ENCODE assay signal across 14 cellular contexts in genomic region chr22:41597635-41597953, GRCh38. TPM values are rescaled to one million over a fixed set of nuclear protein-coding genes. Genes with fewer than 3 reads are reported as not detected.
A peak's percentile ranks its signal among the peaks of the same experiment; 100 is the strongest.
DNase-seq lines count a peak whose midpoint lies in the region; ATAC-seq lines count a peak whose summit lies in the region.
"Had no signal": no experiment of that assay in that cellular context is flagged by ENCODE, and none has a peak within 500 bp of the region (broad histone marks: within the 10 kb centered on the region; RNA-seq: fewer than 3 reads in every experiment).

No MANE protein-coding gene starts in this region.

- no peak overlapping the region for H3K4me3 ChIP-seq in esophagus (ENCODE audit: low read depth in 1 of 2, low read length in 2 of 2)
- H3K4me3 ChIP-seq: gastroesophageal sphincter, smooth muscle cell had no signal

- H3K4me1 ChIP-seq in esophagus (ENCODE audit: control insufficient read depth in 2 of 2, insufficient read depth in 2 of 2, low read length in 1 of 2), result peaks cover 0 to 19% of the 10 kb centered on the region in 2 donors
- H3K4me1 ChIP-seq: Caco-2 had no signal

- peak overlapping the region; percentile 88 to 94 for H3K27ac ChIP-seq in esophagus (ENCODE audit: low read depth in 2 of 2, low read length in 1 of 2)
- peak overlapping the region; percentile 53 for H3K27ac ChIP-seq in substantia nigra (ENCODE audit: low read depth, low read length, poor library complexity, severe bottlenecking)

- H3K36me3 ChIP-seq in esophagus (ENCODE audit: control insufficient read depth in 2 of 2, insufficient read depth in 2 of 2, low read length in 1 of 2), result peaks cover under 1 to 11% of the 10 kb centered on the region in 2 donors

- no peaks in the 10 kb centered on the region for H3K9me3 Mint-ChIP-seq in activated T-cell treated with anti-CD3 and anti-CD28 coated beads, Interleukin-2, amount 50 U/mL, for 24 hours
- no peaks in the 10 kb centered on the region for H3K9me3 Mint-ChIP-seq in activated T-cell treated with anti-CD3 and anti-CD28 coated beads, Interleukin-2, amount 50 U/mL, for 4 hours
- H3K9me3 Mint-ChIP-seq: neural crest cell had no signal

- H3K36me3 Mint-ChIP-seq in activated T-cell treated with anti-CD3 and anti-CD28 coated beads, Interleukin-2, amount 50 U/mL, for 24 hours (ENCODE audit: low read depth), result peaks cover 60% of the 10 kb centered on the region
- peaks cover 25% of the 10 kb centered on the region for H3K36me3 Mint-ChIP-seq in activated T-cell treated with anti-CD3 and anti-CD28 coated beads, Interleukin-2, amount 50 U/mL, for 4 hours (ENCODE audit: insufficient read depth)

- no peak for ATAC-seq in activated T-cell treated with anti-CD3 and anti-CD28 coated beads, Interleukin-2, amount 50 U/mL, for 4 hours
- ATAC-seq in HG03039 (IDR thresholded peaks at IDR 0.05; ENCODE audit: unreplicated experiment), result no peak

- H3K4me1 Mint-ChIP-seq in activated T-cell treated with anti-CD3 and anti-CD28 coated beads, Interleukin-2, amount 50 U/mL, for 24 hours (ENCODE audit: low read depth), result peaks cover 3% of the 10 kb centered on the region
- H3K4me1 Mint-ChIP-seq in activated T-cell treated with anti-CD3 and anti-CD28 coated beads, Interleukin-2, amount 50 U/mL, for 4 hours (ENCODE audit: low read depth), result peaks cover 3% of the 10 kb centered on the region
- H3K4me1 Mint-ChIP-seq: neural crest cell had no signal

- H3K9me3 ChIP-seq in esophagus (ENCODE audit: control insufficient read depth in 2 of 2, insufficient read depth in 1 of 2, low read depth in 1 of 2, low read length in 1 of 2), result no peaks in the 10 kb centered on the region
- H3K9me3 ChIP-seq: Caco-2, gastroesophageal sphincter had no signal

- WGBS in esophagus, 2 donors, result 50 to 53% methylated on average over 2 of the region's 2 CpGs

- peak overlapping the region; percentile 26 for H3K27ac Mint-ChIP-seq in activated T-cell treated with anti-CD3 and anti-CD28 coated beads, Interleukin-2, amount 50 U/mL, for 24 hours

- DNase-seq in activated T-cell treated with anti-CD3 and anti-CD28 coated beads, Interleukin-2, amount 50 U/mL, for 24 hours, result no peak
- no peak for DNase-seq in activated T-cell treated with anti-CD3 and anti-CD28 coated beads, Interleukin-2, amount 50 U/mL, for 4 hours
- DNase-seq in substantia nigra (lab: John Stamatoyannopoulos, UW), result no peak
- no peak for DNase-seq in DMS153 treated with DMSO at 0.1 percent for 48 hours (lab: John Stamatoyannopoulos, UW; ENCODE audit: unreplicated experiment)
- DNase-seq: activated CD4-positive, alpha-beta T cell treated with anti-CD3 and anti-CD28 coated beads for 1 hour; activated T-cell treated with anti-CD3 and anti-CD28 coated beads for 4 hours; effector CD8-positive, alpha-beta T cell; NCI-H2029 had no signal

- no peak overlapping the region for H3K4me3 Mint-ChIP-seq in activated T-cell treated with anti-CD3 and anti-CD28 coated beads, Interleukin-2, amount 50 U/mL, for 24 hours
- H3K4me3 Mint-ChIP-seq in activated T-cell treated with anti-CD3 and anti-CD28 coated beads, Interleukin-2, amount 50 U/mL, for 4 hours, result no peak overlapping the region
- H3K4me3 Mint-ChIP-seq: neural crest cell had no signal

- no peaks in the 10 kb centered on the region for H3K27me3 Mint-ChIP-seq in activated T-cell treated with anti-CD3 and anti-CD28 coated beads, Interleukin-2, amount 50 U/mL, for 24 hours
- H3K27me3 Mint-ChIP-seq in activated T-cell treated with anti-CD3 and anti-CD28 coated beads, Interleukin-2, amount 50 U/mL, for 4 hours (ENCODE audit: low read depth), result no peaks in the 10 kb centered on the region

- H3K27me3 ChIP-seq in esophagus (ENCODE audit: control insufficient read depth in 1 of 2, insufficient read depth in 2 of 2, low read length in 2 of 2), result no peaks in the 10 kb centered on the region
- H3K27me3 ChIP-seq: gastroesophageal sphincter had no signal

RNA-seq across cellular contexts. Expression of gene PMM1, which starts 8.0 kb away (rescaled TPM):
- total RNA-seq in activated T-cell treated with anti-CD3 and anti-CD28 coated beads, Interleukin-2, amount 50 U/mL, for 4 hours, result 10 to 100 TPM; 17.1 to 19.7 (median 18.4) TPM
- polyA plus RNA-seq in esophagus, result 10 to 100 TPM; 76.2 to 85.4 TPM

RNA-seq across cellular contexts. Expression of gene DESI1, which starts 23.2 kb away (rescaled TPM):
- total RNA-seq in activated T-cell treated with anti-CD3 and anti-CD28 coated beads, Interleukin-2, amount 50 U/mL, for 4 hours, result 100 to 1,000 TPM; 124 to 141 (median 129) TPM
- polyA plus RNA-seq in esophagus, result 10 to 100 TPM; 22.8 to 34.8 TPM

RNA-seq across cellular contexts. Expression of gene XRCC6, which starts 23.5 kb away (rescaled TPM):
- total RNA-seq in activated T-cell treated with anti-CD3 and anti-CD28 coated beads, Interleukin-2, amount 50 U/mL, for 4 hours, result 100 to 1,000 TPM; 515 to 540 (median 521) TPM
- 100 to 1,000 TPM in 1 of 2 donors, 10 to 100 TPM in 1; 75.5 to 168 TPM for polyA plus RNA-seq in esophagus

RNA-seq across cellular contexts. Expression of gene CSDC2, which starts 36.8 kb away (rescaled TPM):
- under 1 TPM in 2 of 3 donors, not detected in 1; 0.08 to 0.16 TPM for total RNA-seq in activated T-cell treated with anti-CD3 and anti-CD28 coated beads, Interleukin-2, amount 50 U/mL, for 4 hours
- 1 to 10 TPM; 1.1 to 1.2 TPM for polyA plus RNA-seq in esophagus

RNA-seq across cellular contexts. Expression of gene POLR3H, which starts 53.3 kb away (rescaled TPM):
- total RNA-seq in activated T-cell treated with anti-CD3 and anti-CD28 coated beads, Interleukin-2, amount 50 U/mL, for 4 hours, result 100 to 1,000 TPM; 108 to 140 (median 109) TPM
- polyA plus RNA-seq in esophagus, result 10 to 100 TPM; 24.3 to 25.9 TPM
